ENCODE assay signal across 1 cellular context in genomic region chr13:30847697-30848307, GRCh38.
A peak's percentile ranks its signal among the peaks of the same experiment; 100 is the strongest.
TF ChIP-seq lines count a peak whose summit lies in the region.

No MANE protein-coding gene starts in this region.

TF ChIP-seq in HEK293, 187 proteins besides CTCF, POLR2A, EP300 and RAD21 (continued from another document):
- TF ChIP-seq, protein P1, sequence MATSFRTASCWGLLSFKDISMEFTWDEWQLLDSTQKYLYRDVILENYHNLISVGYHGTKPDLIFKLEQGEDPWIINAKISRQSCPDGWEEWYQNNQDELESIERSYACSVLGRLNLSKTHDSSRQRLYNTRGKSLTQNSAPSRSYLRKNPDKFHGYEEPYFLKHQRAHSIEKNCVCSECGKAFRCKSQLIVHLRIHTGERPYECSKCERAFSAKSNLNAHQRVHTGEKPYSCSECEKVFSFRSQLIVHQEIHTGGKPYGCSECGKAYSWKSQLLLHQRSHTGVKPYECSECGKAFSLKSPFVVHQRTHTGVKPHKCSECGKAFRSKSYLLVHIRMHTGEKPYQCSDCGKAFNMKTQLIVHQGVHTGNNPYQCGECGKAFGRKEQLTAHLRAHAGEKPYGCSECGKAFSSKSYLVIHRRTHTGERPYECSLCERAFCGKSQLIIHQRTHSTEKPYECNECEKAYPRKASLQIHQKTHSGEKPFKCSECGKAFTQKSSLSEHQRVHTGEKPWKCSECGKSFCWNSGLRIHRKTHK (tag by site-specific recombination; IDR thresholded peaks at IDR 0.05), result no peak
- TF ChIP-seq SCRT2 (tag by site-specific recombination; IDR thresholded peaks at IDR 0.05), result peak; percentile 61
- TF ChIP-seq MYNN (tag by site-specific recombination; IDR thresholded peaks at IDR 0.05; ENCODE audit: borderline replicate concordance), result peak; percentile 32; the same call in 1 of the 2 replicates
- no peak for TF ChIP-seq ZNF677 (tag by site-specific recombination; IDR thresholded peaks at IDR 0.05)
TF ChIP-seq in HEK293: peak in this region for 19.
